9 cellular contexts compared by ENCODE assay signal in genomic region chr19:8322638-8322997, GRCh38. TPM values are rescaled to one million over a fixed set of nuclear protein-coding genes. Genes with fewer than 3 reads are reported as not detected.
DNase-seq lines count a peak whose midpoint lies in the region; ATAC-seq and TF ChIP-seq lines count a peak whose summit lies in the region.
"Had no signal": no experiment of that assay in that cellular context is flagged by ENCODE, and none has a peak within 500 bp of the region (broad histone marks: within the 10 kb centered on the region; RNA-seq: fewer than 3 reads in every experiment).

No MANE protein-coding gene starts in this region.

- peaks cover 0 to 37% (median 29%) of the 10 kb centered on the region in 4 donors for H3K4me1 ChIP-seq in sigmoid colon

- ATAC-seq in HG03095 (IDR thresholded peaks at IDR 0.05; ENCODE audit: unreplicated experiment): no peak

- TF ChIP-seq CTCF in GM12875 (IDR thresholded peaks at IDR 0.05; ENCODE audit: borderline replicate concordance, insufficient read depth, low read depth, low read length): no peak
- no peak for TF ChIP-seq CTCF in VCaP (conservative IDR thresholded peaks at IDR 0.05)
- no peak for TF ChIP-seq CTCF in fibroblast of villous mesenchyme (IDR thresholded peaks at IDR 0.05; ENCODE audit: insufficient read depth, low read depth, low read length)
- no peak for TF ChIP-seq CTCF in sigmoid colon (IDR thresholded peaks at IDR 0.05)

- H3K4me3 ChIP-seq in GM12875 (ENCODE audit: low read depth, low read length): peak overlapping the region; percentile 95
- peak overlapping the region; percentile 73 for H3K4me3 ChIP-seq in fibroblast of villous mesenchyme (ENCODE audit: low read depth, low read length)
- H3K4me3 ChIP-seq in sigmoid colon: peak overlapping the region in 3 of 4 donors; percentile 75 to 84 (median 77)

- DNase-seq in fibroblast of villous mesenchyme (ENCODE audit: low read depth): no peak
- DNase-seq in sigmoid colon: no peak
- DNase-seq in HT-29 (ENCODE audit: low spot score): no peak
- DNase-seq in GOT3 (lab: John Stamatoyannopoulos, UW): no peak
- no peak for DNase-seq in DMS79 (lab: John Stamatoyannopoulos, UW)
- DNase-seq: SHP77 had no signal

- intact Hi-C loops in sigmoid colon (cut with DNase I): loop anchor here (5.0 kb wide), 1 partner anchor 510 kb away; the partner anchor contains the start of genes MBD3L1 and ZNF558

- no peak for TF ChIP-seq POLR2A in sigmoid colon (IDR thresholded peaks at IDR 0.05)

- no peaks in the 10 kb centered on the region for H3K27me3 ChIP-seq in sigmoid colon

- peaks cover 0 to 16% (median 0%) of the 10 kb centered on the region in 4 donors for H3K36me3 ChIP-seq in sigmoid colon

- H3K27ac ChIP-seq in VCaP: peak overlapping the region; percentile 82; the same call in 1 of the 2 replicates
- peak overlapping the region in 3 of 4 donors; percentile 88 to 92 (median 92) for H3K27ac ChIP-seq in sigmoid colon

- WGBS in sigmoid colon, 2 donors: 38 to 68% methylated on average over 7 of the region's 7 CpGs

- no peak for TF ChIP-seq EP300 in sigmoid colon (IDR thresholded peaks at IDR 0.05)

- H3K9me3 ChIP-seq in sigmoid colon: peaks cover 0 to 3% (median 0%) of the 10 kb centered on the region in 4 donors

RNA-seq across cellular contexts. Expression of gene RPS28, which starts 1.3 kb away (rescaled TPM):
- total RNA-seq in fibroblast of villous mesenchyme (86.4 and 117 TPM in 2 replicates), sigmoid colon (100 to 1,000 TPM; 244 to 601 (median 414) TPM)
- 100 to 1,000 TPM; 574 to 938 (median 657) TPM for polyA plus RNA-seq in sigmoid colon
- 1,376 and 1,588 TPM in 2 replicates for total RNA-seq in HT-29 (2014; rRNA removed; shearing (Covaris generic))

RNA-seq across cellular contexts. Expression of gene NDUFA7, which starts 1.4 kb away (rescaled TPM):
- 9.1 and 18.4 TPM in 2 replicates for total RNA-seq in fibroblast of villous mesenchyme
- total RNA-seq in sigmoid colon: 10 to 100 TPM; 21.0 to 35.5 (median 27.5) TPM
- polyA plus RNA-seq in sigmoid colon: 100 to 1,000 TPM; 115 to 146 (median 130) TPM
- 73.3 and 79.7 TPM in 2 replicates for total RNA-seq in HT-29 (2014; rRNA removed; shearing (Covaris generic))

RNA-seq across cellular contexts. Expression of gene CD320, which starts 14.5 kb away (rescaled TPM):
- 18.1 and 29.0 TPM in 2 replicates for total RNA-seq in fibroblast of villous mesenchyme
- 10 to 100 TPM; 22.5 to 39.6 (median 28.7) TPM for total RNA-seq in sigmoid colon
- polyA plus RNA-seq in sigmoid colon: 10 to 100 TPM; 10.2 to 72.6 (median 12.0) TPM
- 113 and 120 TPM in 2 replicates for total RNA-seq in HT-29 (2014; rRNA removed; shearing (Covaris generic))

RNA-seq across cellular contexts. Expression of gene KANK3, which starts 20.4 kb away (rescaled TPM):
- total RNA-seq in fibroblast of villous mesenchyme (under 0.01 and 0.64 TPM in 2 replicates), sigmoid colon (1 to 10 TPM; 6.5 to 8.9 (median 8.4) TPM)
- polyA plus RNA-seq in sigmoid colon: 1 to 10 TPM in 2 of 3 donors, under 1 TPM in 1; 0.92 to 4.9 (median 3.6) TPM
- total RNA-seq in HT-29 (2014; rRNA removed; shearing (Covaris generic)): 0.23 and 1.4 TPM in 2 replicates

RNA-seq across cellular contexts. Expression of gene ANGPTL4, which starts 41.3 kb away (rescaled TPM):
- total RNA-seq in fibroblast of villous mesenchyme (0.64 and 1.3 TPM in 2 replicates), sigmoid colon (10 to 100 TPM in 3 of 4 donors, 1 to 10 TPM in 1; 7.1 to 31.6 (median 24.0) TPM)
- polyA plus RNA-seq in sigmoid colon: 10 to 100 TPM in 1 of 3 donors, 1 to 10 TPM in 2; 2.3 to 10.3 (median 2.4) TPM
- total RNA-seq in HT-29 (2014; rRNA removed; shearing (Covaris generic)): 0.20 TPM in 1 of 2 replicates, not detected in the other
